Comparison of ENCODE assay signal across 12 cellular contexts in genomic region chr5:78811121-78811832, GRCh38.
DNase-seq lines count a peak whose midpoint lies in the region; ATAC-seq and TF ChIP-seq lines count a peak whose summit lies in the region.
"Had no signal": no experiment of that assay in that cellular context is flagged by ENCODE, and none has a peak within 500 bp of the region (broad histone marks: within the 10 kb centered on the region; RNA-seq: fewer than 3 reads in every experiment).

No MANE protein-coding gene starts in this region.

- in situ Hi-C loops in GM13977 (cut with MboI; ENCODE audit: low pct_unique_long_range_greater_than_20kb, low sequenced_read_pairs, unreplicated experiment): no loop called here

- H4K20me1 ChIP-seq in neural progenitor cell (ENCODE audit: low read depth): no peaks in the 10 kb centered on the region
- H4K20me1 ChIP-seq: BLaER1 had no signal

- intact Hi-C loops in breast epithelium (cut with DNase I; ENCODE audit: low total_unique reads): no loop called here

- H3K27me3 Mint-ChIP-seq in neural progenitor cell (ENCODE audit: insufficient read depth, low read depth): peaks cover 7% of the 10 kb centered on the region

- TF ChIP-seq POLR2A in breast epithelium (IDR thresholded peaks at IDR 0.05): no peak

- no peak overlapping the region for H3K4me3 Mint-ChIP-seq in neural progenitor cell

- peak; percentile 57 for ATAC-seq in SK-N-SH treated with all-trans-retinoic acid at 6 μM for 48 hours
- ATAC-seq: Right ventricle myocardium inferior had no signal

- H3K36me3 Mint-ChIP-seq in neural progenitor cell: no peaks in the 10 kb centered on the region

- no peaks in the 10 kb centered on the region for H3K79me2 ChIP-seq in neural progenitor cell (ENCODE audit: low read depth)

- no peaks in the 10 kb centered on the region for H3F3A ChIP-seq in neural progenitor cell (ENCODE audit: low read depth)

- no peak overlapping the region for H3K27ac Mint-ChIP-seq in neural progenitor cell

- no peaks in the 10 kb centered on the region for H3K9me3 Mint-ChIP-seq in neural progenitor cell

- no peak overlapping the region for H3K9ac ChIP-seq in neural progenitor cell
- H3K9ac ChIP-seq: BLaER1 had no signal

- H3K27me3 ChIP-seq in neural progenitor cell: no peaks in the 10 kb centered on the region
- no peaks in the 10 kb centered on the region for H3K27me3 ChIP-seq in breast epithelium
- H3K27me3 ChIP-seq: BLaER1 had no signal

- H3K4me3 ChIP-seq in neural progenitor cell: no peak overlapping the region
- no peak overlapping the region for H3K4me3 ChIP-seq in breast epithelium
- H3K4me3 ChIP-seq: BLaER1 had no signal

- TF ChIP-seq CTCF in neural progenitor cell (IDR thresholded peaks at IDR 0.05): no peak
- no peak for TF ChIP-seq CTCF in GM13977 (IDR thresholded peaks at IDR 0.05; ENCODE audit: extremely low read depth, insufficient read depth, missing control alignments)
- no peak for TF ChIP-seq CTCF in breast epithelium (IDR thresholded peaks at IDR 0.05)

- H3K9me3 ChIP-seq in neural progenitor cell (ENCODE audit: low read depth) (no peaks in the 10 kb centered on the region), breast epithelium (no peaks in the 10 kb centered on the region)
- H3K9me3 ChIP-seq: BLaER1 had no signal

- H2AFZ ChIP-seq in neural progenitor cell (replicated peaks): no peak overlapping the region

- H3K27ac ChIP-seq in neural progenitor cell (no peak overlapping the region), breast epithelium (no peak overlapping the region)
- H3K27ac ChIP-seq: BLaER1 had no signal

- H3K4me1 Mint-ChIP-seq in neural progenitor cell: peaks cover 17% of the 10 kb centered on the region

- H3K36me3 ChIP-seq in neural progenitor cell (no peaks in the 10 kb centered on the region), breast epithelium (no peaks in the 10 kb centered on the region)
- H3K36me3 ChIP-seq: BLaER1 had no signal

- peaks cover 20% of the 10 kb centered on the region for H3K4me1 ChIP-seq in neural progenitor cell
- H3K4me1 ChIP-seq in breast epithelium: no peaks in the 10 kb centered on the region

- peak; percentile 15 for DNase-seq in HS-5 (ENCODE audit: low read depth)
- peak; percentile 42 for DNase-seq in fibroblast of gingiva (ENCODE audit: low read depth)
- peak; percentile 5 for DNase-seq in neural progenitor cell (ENCODE audit: low spot score)
- no peak for DNase-seq in NCI-H82 (lab: John Stamatoyannopoulos, UW)
- DNase-seq in GM13977 (ENCODE audit: low spot score): no peak
- DNase-seq in NCI-H1930 (lab: John Stamatoyannopoulos, UW): no peak
- DNase-seq in breast epithelium (ENCODE audit: low spot score in 2 of 2): no peak
- DNase-seq: DMS 273 treated with DMSO at 0.1 percent for 48 hours, NCI-H2081 treated with DMSO at 0.1 percent for 48 hours had no signal

- no peak overlapping the region for H3K4me2 ChIP-seq in neural progenitor cell
- H3K4me2 ChIP-seq: BLaER1 had no signal

TF ChIP-seq in SK-N-SH treated with all-trans-retinoic acid at 6 μM for 48 hours, 23 proteins besides CTCF, POLR2A, EP300 and RAD21:
- TF ChIP-seq CSDC2 (CRISPR knock-in tag; IDR thresholded peaks at IDR 0.05) (no peak), ZFP3 (CRISPR knock-in tag; IDR thresholded peaks at IDR 0.05) (no peak), ESRRG (CRISPR knock-in tag; IDR thresholded peaks at IDR 0.05) (no peak), TSHZ2 (CRISPR knock-in tag; IDR thresholded peaks at IDR 0.05) (peak; percentile 60), TCF4 (CRISPR knock-in tag; IDR thresholded peaks at IDR 0.05; ENCODE audit: borderline replicate concordance) (peak; percentile 93), ZNF70 (CRISPR knock-in tag; IDR thresholded peaks at IDR 0.05) (0 out of 2 replicates have a peak, but pooled peaks have one; percentile 45), GLIS3 (CRISPR knock-in tag; IDR thresholded peaks at IDR 0.05) (no peak; the same call in 1 of the 2 replicates), CREB5 (CRISPR knock-in tag; IDR thresholded peaks at IDR 0.05; ENCODE audit: low read depth) (no peak), BACH2 (CRISPR knock-in tag; IDR thresholded peaks at IDR 0.05; ENCODE audit: borderline replicate concordance) (no peak), PATZ1 (CRISPR knock-in tag; IDR thresholded peaks at IDR 0.05; ENCODE audit: borderline replicate concordance) (no peak), OSR1 (CRISPR knock-in tag; IDR thresholded peaks at IDR 0.05) (no peak), POU6F1 (CRISPR knock-in tag; IDR thresholded peaks at IDR 0.05; ENCODE audit: borderline replicate concordance, low read depth) (no peak), ISL1 (CRISPR knock-in tag; IDR thresholded peaks at IDR 0.05) (no peak), ARNTL (CRISPR knock-in tag; IDR thresholded peaks at IDR 0.05; ENCODE audit: borderline replicate concordance, low read depth) (no peak), ZC3H10 (CRISPR knock-in tag; IDR thresholded peaks at IDR 0.05) (no peak), PPARA (CRISPR knock-in tag; IDR thresholded peaks at IDR 0.05; ENCODE audit: borderline replicate concordance) (no peak), ZNF8 (CRISPR knock-in tag; IDR thresholded peaks at IDR 0.05) (no peak), ZNF565 (CRISPR knock-in tag; conservative IDR thresholded peaks at IDR 0.05; ENCODE audit: low read depth) (no peak), TOX (CRISPR knock-in tag; IDR thresholded peaks at IDR 0.05; ENCODE audit: borderline replicate concordance) (no peak)
TF ChIP-seq in SK-N-SH treated with all-trans-retinoic acid at 6 μM for 48 hours: peak in this region for 3.

Comparison
In these comparisons a context has a peak if more than half of its experiments do, and no peak if none do; other contexts are left out.
1. DNase-seq: peak in HS-5 (single experiment), fibroblast of gingiva (single experiment) and neural progenitor cell (single experiment); none in NCI-H82 (single experiment), GM13977 (single experiment), NCI-H1930 (0 of 2) and breast epithelium (0 of 2).